Comparison of ENCODE assay signal across 8 cellular contexts in the genomic region with DNA sequence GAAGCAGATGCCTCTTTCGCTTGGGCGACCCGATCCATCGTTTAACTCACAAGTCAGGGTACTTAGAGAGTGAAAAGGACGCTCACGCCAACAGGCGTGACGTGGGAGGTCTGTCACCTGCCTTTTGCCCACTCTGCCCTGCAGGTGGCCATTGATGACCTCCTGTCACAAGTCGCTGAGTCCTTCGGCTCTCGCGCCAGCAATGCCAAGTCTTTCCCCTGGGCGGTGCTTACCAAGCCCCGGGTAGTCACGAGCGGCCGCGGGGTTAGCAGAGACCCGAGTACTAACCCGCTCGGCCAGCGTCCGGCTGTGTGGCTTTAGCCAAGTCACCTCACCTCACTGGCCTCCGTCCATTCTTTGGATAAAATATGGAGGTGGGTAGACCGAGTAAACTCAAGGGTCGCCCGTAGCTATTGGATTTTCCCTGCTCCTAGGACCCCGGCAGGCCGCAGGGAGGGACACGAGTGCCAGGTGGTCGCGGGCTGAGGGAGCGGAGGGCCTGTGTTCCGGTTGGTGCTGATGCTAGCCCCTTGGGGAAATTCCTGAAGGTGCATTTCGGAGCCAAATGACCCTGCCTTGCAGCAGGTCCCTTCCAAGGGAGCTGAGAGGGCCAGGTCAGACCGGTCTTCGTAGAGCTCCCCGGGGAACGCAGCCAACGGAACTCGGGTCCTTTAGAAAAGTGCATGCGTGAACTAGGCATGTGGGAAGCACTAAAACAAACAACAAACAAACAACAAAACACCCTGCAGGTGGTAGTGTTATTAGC. TPM values are rescaled to one million over a fixed set of nuclear protein-coding genes. Genes with fewer than 3 reads are reported as not detected.
DNase-seq lines count a peak whose midpoint lies in the region; ATAC-seq and TF ChIP-seq lines count a peak whose summit lies in the region.

No MANE protein-coding gene starts in this region.

- intact Hi-C loops in Calu3 (cut with micrococcal nuclease; ENCODE audit: unreplicated experiment): loop anchor here (1.0 to 5.0 kb wide), 4 partner anchors 10 to 226 kb away; no protein-coding TSS in a partner anchor
- intact Hi-C loops in left colon (cut with DNase I, micrococcal nuclease): no loop called here

- no TSS peak for BruUV-seq in Calu3 (replicated peaks; lab: Mats Ljungman, UMichigan)

- POLR2A ChIA-PET in RWPE1 (lab: Yijun Ruan, JAX; ENCODE audit: low non-redundant PET): no interaction called here

- no peaks in the 10 kb centered on the region for H3K27me3 Mint-ChIP-seq in Calu3 (ENCODE audit: unreplicated experiment)
- H3K27me3 Mint-ChIP-seq in central memory CD8-positive, alpha-beta T cell: peaks cover 30% of the 10 kb centered on the region

- peak; percentile 37 for TF ChIP-seq CTCF in Calu3 (IDR thresholded peaks at IDR 0.05; ENCODE audit: unreplicated experiment)
- TF ChIP-seq CTCF in RWPE1 (conservative IDR thresholded peaks at IDR 0.05; ENCODE audit: low read depth): no peak

- H3K4me3 Mint-ChIP-seq in Calu3 (ENCODE audit: low read depth, unreplicated experiment): peak overlapping the region; percentile 88
- H3K4me3 Mint-ChIP-seq in central memory CD8-positive, alpha-beta T cell: peak overlapping the region; percentile 79

- H3K27ac ChIP-seq in RWPE1: no peak overlapping the region

- peaks cover 26% of the 10 kb centered on the region for H3K36me3 Mint-ChIP-seq in Calu3 (ENCODE audit: insufficient read depth, unreplicated experiment)
- H3K36me3 Mint-ChIP-seq in central memory CD8-positive, alpha-beta T cell (ENCODE audit: insufficient read depth): no peaks in the 10 kb centered on the region

- H3K9me3 Mint-ChIP-seq in Calu3 (ENCODE audit: low read depth, unreplicated experiment): peaks cover under 1% of the 10 kb centered on the region
- H3K9me3 Mint-ChIP-seq in central memory CD8-positive, alpha-beta T cell: peaks cover 17% of the 10 kb centered on the region

- peak overlapping the region; percentile 25 for H3K27ac Mint-ChIP-seq in Calu3 (ENCODE audit: unreplicated experiment)
- no peak overlapping the region for H3K27ac Mint-ChIP-seq in central memory CD8-positive, alpha-beta T cell (ENCODE audit: low read depth)

- CTCF ChIA-PET in Calu3 (lab: Charles Lee): interaction anchor here (0.5 to 1.9 kb wide), 8 partner anchors 12 to 229 kb away, joined by 3 to 10 read pairs (median 4); no protein-coding TSS in a partner anchor
- CTCF ChIA-PET in RWPE1 (lab: Yijun Ruan, JAX): interaction anchor here (0.6 to 1.5 kb wide), 11 partner anchors 8 to 412 kb away, joined by 3 to 4 read pairs (median 3); no protein-coding TSS in a partner anchor

- DNase-seq in Calu3 (peak; percentile 73), RWPE1 (ENCODE audit: low spot score) (peak; percentile 7), left colon (peak; percentile 76 to 79), AML-193 (lab: John Stamatoyannopoulos, UW) (no peak)
- no peak for DNase-seq in central memory CD8-positive, alpha-beta T cell (ENCODE audit: low spot score in 2 of 2)
- DNase-seq in stimulated activated CD4-positive, alpha-beta T cell treated with anti-CD3 and anti-CD28 coated beads, Interleukin-2, amount 100 ng/mL, for 48 hours: peak; percentile 1 to 6

- no peaks in the 10 kb centered on the region for H3K4me1 Mint-ChIP-seq in Calu3 (ENCODE audit: low read depth, unreplicated experiment)
- H3K4me1 Mint-ChIP-seq in central memory CD8-positive, alpha-beta T cell: no peaks in the 10 kb centered on the region

- ATAC-seq in GM19395 (IDR thresholded peaks at IDR 0.05; ENCODE audit: unreplicated experiment) (peak; percentile 44), HG03439 (IDR thresholded peaks at IDR 0.05; ENCODE audit: unreplicated experiment) (peak; percentile 45), left colon (peak; percentile 75)
- no peak for ATAC-seq in central memory CD8-positive, alpha-beta T cell (replicated peaks; ENCODE audit: extremely low read depth, poor library complexity, severe bottlenecking)

RNA-seq across cellular contexts. Expression of a gene that starts 0.7 kb away (rescaled TPM):
- total RNA-seq in Calu3 (2022) (11.8 and 17.2 TPM in 2 replicates), left colon (100 to 1,000 TPM; 140 to 169 TPM)

Comparison
In these comparisons a context has a peak if more than half of its experiments do, and no peak if none do; other contexts are left out.
1. DNase-seq: peak in Calu3 (single experiment), RWPE1 (single experiment), left colon (2 of 2) and stimulated activated CD4-positive, alpha-beta T cell treated with anti-CD3 and anti-CD28 coated beads, Interleukin-2, amount 100 ng/mL, for 48 hours (2 of 2); none in central memory CD8-positive, alpha-beta T cell (0 of 2) and AML-193 (0 of 2).